1 cellular context compared by ENCODE assay signal in the genomic region with DNA sequence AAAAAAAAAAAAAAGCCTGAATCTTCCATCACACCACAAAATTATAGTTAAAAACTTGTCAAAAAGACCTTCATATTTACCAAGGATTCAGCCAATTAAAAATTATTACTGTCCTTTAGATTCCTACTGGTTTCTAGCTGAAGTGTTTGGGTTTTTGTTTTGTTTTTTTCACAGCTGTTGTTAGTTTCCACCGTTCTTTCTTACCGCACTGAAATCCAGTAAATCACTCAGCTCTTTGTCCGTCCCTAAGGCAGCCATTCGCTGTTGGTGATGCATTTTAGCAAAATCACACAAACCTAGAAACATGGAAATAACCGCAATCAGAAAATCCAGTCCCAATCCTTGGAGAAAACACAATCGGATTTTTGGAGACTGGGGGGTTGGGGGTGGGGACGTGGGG.
TF ChIP-seq lines count a peak whose summit lies in the region.

No MANE protein-coding gene starts in this region.

TF ChIP-seq in HEK293, 187 proteins besides CTCF, POLR2A, EP300 and RAD21 (continued from another document):
- TF ChIP-seq, protein P1, sequence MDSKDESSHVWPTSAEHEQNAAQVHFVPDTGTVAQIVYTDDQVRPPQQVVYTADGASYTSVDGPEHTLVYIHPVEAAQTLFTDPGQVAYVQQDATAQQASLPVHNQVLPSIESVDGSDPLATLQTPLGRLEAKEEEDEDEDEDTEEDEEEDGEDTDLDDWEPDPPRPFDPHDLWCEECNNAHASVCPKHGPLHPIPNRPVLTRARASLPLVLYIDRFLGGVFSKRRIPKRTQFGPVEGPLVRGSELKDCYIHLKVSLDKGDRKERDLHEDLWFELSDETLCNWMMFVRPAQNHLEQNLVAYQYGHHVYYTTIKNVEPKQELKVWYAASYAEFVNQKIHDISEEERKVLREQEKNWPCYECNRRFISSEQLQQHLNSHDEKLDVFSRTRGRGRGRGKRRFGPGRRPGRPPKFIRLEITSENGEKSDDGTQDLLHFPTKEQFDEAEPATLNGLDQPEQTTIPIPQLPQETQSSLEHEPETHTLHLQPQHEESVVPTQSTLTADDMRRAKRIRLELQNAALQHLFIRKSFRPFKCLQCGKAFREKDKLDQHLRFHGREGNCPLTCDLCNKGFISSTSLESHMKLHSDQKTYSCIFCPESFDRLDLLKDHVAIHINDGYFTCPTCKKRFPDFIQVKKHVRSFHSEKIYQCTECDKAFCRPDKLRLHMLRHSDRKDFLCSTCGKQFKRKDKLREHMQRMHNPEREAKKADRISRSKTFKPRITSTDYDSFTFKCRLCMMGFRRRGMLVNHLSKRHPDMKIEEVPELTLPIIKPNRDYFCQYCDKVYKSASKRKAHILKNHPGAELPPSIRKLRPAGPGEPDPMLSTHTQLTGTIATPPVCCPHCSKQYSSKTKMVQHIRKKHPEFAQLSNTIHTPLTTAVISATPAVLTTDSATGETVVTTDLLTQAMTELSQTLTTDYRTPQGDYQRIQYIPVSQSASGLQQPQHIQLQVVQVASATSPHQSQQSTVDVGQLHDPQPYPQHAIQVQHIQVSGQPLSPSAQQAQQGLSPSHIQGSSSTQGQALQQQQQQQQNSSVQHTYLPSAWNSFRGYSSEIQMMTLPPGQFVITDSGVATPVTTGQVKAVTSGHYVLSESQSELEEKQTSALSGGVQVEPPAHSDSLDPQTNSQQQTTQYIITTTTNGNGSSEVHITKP (tag by site-specific recombination; IDR thresholded peaks at IDR 0.05), result peak; percentile 27
- TF ChIP-seq ZNF248 (tag by site-specific recombination; IDR thresholded peaks at IDR 0.05) (no peak), ZNF623 (tag by site-specific recombination; IDR thresholded peaks at IDR 0.05) (no peak), ZFP69B (tag by site-specific recombination; IDR thresholded peaks at IDR 0.05) (no peak), ZNF175 (tag by site-specific recombination; IDR thresholded peaks at IDR 0.05) (no peak), ZNF202 (tag by site-specific recombination; IDR thresholded peaks at IDR 0.05; ENCODE audit: borderline replicate concordance) (no peak), ZNF366 (tag by site-specific recombination; conservative IDR thresholded peaks at IDR 0.05) (no peak), ZNF157 (tag by site-specific recombination; IDR thresholded peaks at IDR 0.05) (no peak), ZNF132 (tag by site-specific recombination; IDR thresholded peaks at IDR 0.05; ENCODE audit: borderline replicate concordance) (no peak), SCRT1 (tag by site-specific recombination; IDR thresholded peaks at IDR 0.05; ENCODE audit: borderline replicate concordance) (no peak), ZNF10 (tag by site-specific recombination; IDR thresholded peaks at IDR 0.05) (no peak), ZNF530 (tag by site-specific recombination; IDR thresholded peaks at IDR 0.05; ENCODE audit: low read depth) (no peak), ZNF600 (tag by site-specific recombination; IDR thresholded peaks at IDR 0.05) (0 out of 2 replicates have a peak, but pooled peaks have one; percentile 41), ZNF2 (tag by site-specific recombination; IDR thresholded peaks at IDR 0.05) (no peak), ZEB2 (tag by site-specific recombination; IDR thresholded peaks at IDR 0.05) (no peak), KLF9 (tag by site-specific recombination; IDR thresholded peaks at IDR 0.05; ENCODE audit: low read depth) (no peak), KLF7 (tag by site-specific recombination; IDR thresholded peaks at IDR 0.05; ENCODE audit: borderline replicate concordance) (no peak), FEZF1 (tag by site-specific recombination; IDR thresholded peaks at IDR 0.05) (no peak), SETDB1 (IDR thresholded peaks at IDR 0.05; ENCODE audit: insufficient read length, low read length) (no peak)
- TF ChIP-seq, protein P2, sequence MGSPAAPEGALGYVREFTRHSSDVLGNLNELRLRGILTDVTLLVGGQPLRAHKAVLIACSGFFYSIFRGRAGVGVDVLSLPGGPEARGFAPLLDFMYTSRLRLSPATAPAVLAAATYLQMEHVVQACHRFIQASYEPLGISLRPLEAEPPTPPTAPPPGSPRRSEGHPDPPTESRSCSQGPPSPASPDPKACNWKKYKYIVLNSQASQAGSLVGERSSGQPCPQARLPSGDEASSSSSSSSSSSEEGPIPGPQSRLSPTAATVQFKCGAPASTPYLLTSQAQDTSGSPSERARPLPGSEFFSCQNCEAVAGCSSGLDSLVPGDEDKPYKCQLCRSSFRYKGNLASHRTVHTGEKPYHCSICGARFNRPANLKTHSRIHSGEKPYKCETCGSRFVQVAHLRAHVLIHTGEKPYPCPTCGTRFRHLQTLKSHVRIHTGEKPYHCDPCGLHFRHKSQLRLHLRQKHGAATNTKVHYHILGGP (tag by site-specific recombination; IDR thresholded peaks at IDR 0.05), result no peak
- TF ChIP-seq, protein P3, sequence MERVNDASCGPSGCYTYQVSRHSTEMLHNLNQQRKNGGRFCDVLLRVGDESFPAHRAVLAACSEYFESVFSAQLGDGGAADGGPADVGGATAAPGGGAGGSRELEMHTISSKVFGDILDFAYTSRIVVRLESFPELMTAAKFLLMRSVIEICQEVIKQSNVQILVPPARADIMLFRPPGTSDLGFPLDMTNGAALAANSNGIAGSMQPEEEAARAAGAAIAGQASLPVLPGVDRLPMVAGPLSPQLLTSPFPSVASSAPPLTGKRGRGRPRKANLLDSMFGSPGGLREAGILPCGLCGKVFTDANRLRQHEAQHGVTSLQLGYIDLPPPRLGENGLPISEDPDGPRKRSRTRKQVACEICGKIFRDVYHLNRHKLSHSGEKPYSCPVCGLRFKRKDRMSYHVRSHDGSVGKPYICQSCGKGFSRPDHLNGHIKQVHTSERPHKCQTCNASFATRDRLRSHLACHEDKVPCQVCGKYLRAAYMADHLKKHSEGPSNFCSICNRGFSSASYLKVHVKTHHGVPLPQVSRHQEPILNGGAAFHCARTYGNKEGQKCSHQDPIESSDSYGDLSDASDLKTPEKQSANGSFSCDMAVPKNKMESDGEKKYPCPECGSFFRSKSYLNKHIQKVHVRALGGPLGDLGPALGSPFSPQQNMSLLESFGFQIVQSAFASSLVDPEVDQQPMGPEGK (tag by site-specific recombination; IDR thresholded peaks at IDR 0.05), result no peak
- TF ChIP-seq, protein P4, sequence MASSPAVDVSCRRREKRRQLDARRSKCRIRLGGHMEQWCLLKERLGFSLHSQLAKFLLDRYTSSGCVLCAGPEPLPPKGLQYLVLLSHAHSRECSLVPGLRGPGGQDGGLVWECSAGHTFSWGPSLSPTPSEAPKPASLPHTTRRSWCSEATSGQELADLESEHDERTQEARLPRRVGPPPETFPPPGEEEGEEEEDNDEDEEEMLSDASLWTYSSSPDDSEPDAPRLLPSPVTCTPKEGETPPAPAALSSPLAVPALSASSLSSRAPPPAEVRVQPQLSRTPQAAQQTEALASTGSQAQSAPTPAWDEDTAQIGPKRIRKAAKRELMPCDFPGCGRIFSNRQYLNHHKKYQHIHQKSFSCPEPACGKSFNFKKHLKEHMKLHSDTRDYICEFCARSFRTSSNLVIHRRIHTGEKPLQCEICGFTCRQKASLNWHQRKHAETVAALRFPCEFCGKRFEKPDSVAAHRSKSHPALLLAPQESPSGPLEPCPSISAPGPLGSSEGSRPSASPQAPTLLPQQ (tag by site-specific recombination; IDR thresholded peaks at IDR 0.05), result no peak
- TF ChIP-seq, protein P5, sequence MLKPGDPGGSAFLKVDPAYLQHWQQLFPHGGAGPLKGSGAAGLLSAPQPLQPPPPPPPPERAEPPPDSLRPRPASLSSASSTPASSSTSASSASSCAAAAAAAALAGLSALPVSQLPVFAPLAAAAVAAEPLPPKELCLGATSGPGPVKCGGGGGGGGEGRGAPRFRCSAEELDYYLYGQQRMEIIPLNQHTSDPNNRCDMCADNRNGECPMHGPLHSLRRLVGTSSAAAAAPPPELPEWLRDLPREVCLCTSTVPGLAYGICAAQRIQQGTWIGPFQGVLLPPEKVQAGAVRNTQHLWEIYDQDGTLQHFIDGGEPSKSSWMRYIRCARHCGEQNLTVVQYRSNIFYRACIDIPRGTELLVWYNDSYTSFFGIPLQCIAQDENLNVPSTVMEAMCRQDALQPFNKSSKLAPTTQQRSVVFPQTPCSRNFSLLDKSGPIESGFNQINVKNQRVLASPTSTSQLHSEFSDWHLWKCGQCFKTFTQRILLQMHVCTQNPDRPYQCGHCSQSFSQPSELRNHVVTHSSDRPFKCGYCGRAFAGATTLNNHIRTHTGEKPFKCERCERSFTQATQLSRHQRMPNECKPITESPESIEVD (tag by site-specific recombination; IDR thresholded peaks at IDR 0.05), result peak; percentile 50; the same call in 1 of the 2 replicates
- TF ChIP-seq, protein P6, sequence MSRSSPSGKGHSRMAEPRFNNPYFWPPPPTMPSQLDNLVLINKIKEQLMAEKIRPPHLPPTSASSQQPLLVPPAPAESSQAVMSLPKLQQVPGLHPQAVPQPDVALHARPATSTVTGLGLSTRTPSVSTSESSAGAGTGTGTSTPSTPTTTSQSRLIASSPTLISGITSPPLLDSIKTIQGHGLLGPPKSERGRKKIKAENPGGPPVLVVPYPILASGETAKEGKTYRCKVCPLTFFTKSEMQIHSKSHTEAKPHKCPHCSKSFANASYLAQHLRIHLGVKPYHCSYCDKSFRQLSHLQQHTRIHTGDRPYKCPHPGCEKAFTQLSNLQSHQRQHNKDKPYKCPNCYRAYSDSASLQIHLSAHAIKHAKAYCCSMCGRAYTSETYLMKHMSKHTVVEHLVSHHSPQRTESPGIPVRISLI (tag by site-specific recombination; IDR thresholded peaks at IDR 0.05), result no peak
- TF ChIP-seq, protein P7, sequence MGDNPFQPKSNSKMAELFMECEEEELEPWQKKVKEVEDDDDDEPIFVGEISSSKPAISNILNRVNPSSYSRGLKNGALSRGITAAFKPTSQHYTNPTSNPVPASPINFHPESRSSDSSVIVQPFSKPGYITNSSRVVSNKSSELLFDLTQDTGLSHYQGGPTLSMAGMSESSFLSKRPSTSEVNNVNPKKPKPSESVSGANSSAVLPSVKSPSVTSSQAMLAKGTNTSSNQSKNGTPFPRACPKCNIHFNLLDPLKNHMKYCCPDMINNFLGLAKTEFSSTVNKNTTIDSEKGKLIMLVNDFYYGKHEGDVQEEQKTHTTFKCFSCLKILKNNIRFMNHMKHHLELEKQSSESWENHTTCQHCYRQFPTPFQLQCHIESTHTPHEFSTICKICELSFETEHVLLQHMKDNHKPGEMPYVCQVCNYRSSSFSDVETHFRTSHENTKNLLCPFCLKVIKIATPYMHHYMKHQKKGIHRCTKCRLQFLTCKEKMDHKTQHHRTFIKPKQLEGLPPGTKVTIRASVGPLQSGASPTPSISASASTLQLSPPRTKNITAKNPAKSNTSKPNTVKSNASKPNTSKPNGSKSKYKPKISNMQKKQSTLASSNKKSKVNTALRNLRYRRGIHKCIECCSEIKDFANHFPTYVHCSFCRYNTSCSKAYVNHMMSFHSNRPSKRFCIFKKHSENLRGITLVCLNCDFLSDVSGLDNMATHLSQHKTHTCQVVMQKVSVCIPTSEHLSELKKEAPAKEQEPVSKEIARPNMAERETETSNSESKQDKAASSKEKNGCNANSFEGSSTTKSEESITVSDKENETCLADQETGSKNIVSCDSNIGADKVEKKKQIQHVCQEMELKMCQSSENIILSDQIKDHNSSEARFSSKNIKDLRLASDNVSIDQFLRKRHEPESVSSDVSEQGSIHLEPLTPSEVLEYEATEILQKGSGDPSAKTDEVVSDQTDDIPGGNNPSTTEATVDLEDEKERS (tag by site-specific recombination; IDR thresholded peaks at IDR 0.05), result no peak
- TF ChIP-seq, protein P8, sequence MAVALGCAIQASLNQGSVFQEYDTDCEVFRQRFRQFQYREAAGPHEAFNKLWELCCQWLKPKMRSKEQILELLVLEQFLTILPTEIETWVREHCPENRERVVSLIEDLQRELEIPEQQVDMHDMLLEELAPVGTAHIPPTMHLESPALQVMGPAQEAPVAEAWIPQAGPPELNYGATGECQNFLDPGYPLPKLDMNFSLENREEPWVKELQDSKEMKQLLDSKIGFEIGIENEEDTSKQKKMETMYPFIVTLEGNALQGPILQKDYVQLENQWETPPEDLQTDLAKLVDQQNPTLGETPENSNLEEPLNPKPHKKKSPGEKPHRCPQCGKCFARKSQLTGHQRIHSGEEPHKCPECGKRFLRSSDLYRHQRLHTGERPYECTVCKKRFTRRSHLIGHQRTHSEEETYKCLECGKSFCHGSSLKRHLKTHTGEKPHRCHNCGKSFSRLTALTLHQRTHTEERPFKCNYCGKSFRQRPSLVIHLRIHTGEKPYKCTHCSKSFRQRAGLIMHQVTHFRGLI (tag by site-specific recombination; IDR thresholded peaks at IDR 0.05), result no peak
TF ChIP-seq in HEK293: peak in this region for 4.
